In genomic region chr15:37100109-37100873, GRCh38 we compare ENCODE assay signal across 1 cellular context.
TF ChIP-seq lines count a peak whose summit lies in the region.

TSS of gene MEIS2 (minus strand) at chr15:37100549. CDS start at chr15:37099466, 1,083 bp downstream.

TF ChIP-seq in H1, 55 proteins besides CTCF, POLR2A, EP300 and RAD21 (continued from another document):
- TF ChIP-seq, protein P1, sequence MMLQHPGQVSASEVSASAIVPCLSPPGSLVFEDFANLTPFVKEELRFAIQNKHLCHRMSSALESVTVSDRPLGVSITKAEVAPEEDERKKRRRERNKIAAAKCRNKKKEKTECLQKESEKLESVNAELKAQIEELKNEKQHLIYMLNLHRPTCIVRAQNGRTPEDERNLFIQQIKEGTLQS (IDR thresholded peaks at IDR 0.05; ENCODE audit: insufficient read depth, low read depth, low read length), result no peak
- TF ChIP-seq SP1 (IDR thresholded peaks at IDR 0.05; ENCODE audit: low read depth, low read length) (0 out of 2 replicates have a peak, but pooled peaks have one; percentile 27), CBX5 (IDR thresholded peaks at IDR 0.05; ENCODE audit: low read depth, low read length) (no peak), YY1 (IDR thresholded peaks at IDR 0.05; ENCODE audit: low read depth, low read length) (peak; percentile 67), BACH1 (IDR thresholded peaks at IDR 0.05; ENCODE audit: low read length) (0 out of 2 replicates have a peak, but pooled peaks have one; percentile 32), EGR1 (IDR thresholded peaks at IDR 0.05; ENCODE audit: borderline replicate concordance, low read depth, low read length) (peak; percentile 72), ASH2L (IDR thresholded peaks at IDR 0.05; ENCODE audit: low read length) (peak; percentile 78), SIRT6 (IDR thresholded peaks at IDR 0.05; ENCODE audit: low read length) (no peak), HDAC2 (IDR thresholded peaks at IDR 0.05; ENCODE audit: borderline replicate concordance in 1 of 2, low read depth in 2 of 2, low read length in 2 of 2) (peak in 1 of 2 experiments; percentile 48; a peak in 1 of 4 replicates), RNF2 (IDR thresholded peaks at IDR 0.05; ENCODE audit: borderline replicate concordance, low read depth, low read length, missing control alignments, poor library complexity, severe bottlenecking) (no peak), BCL11A (IDR thresholded peaks at IDR 0.05; ENCODE audit: low read depth in 2 of 2, low read length in 2 of 2) (no peak), KDM1A (IDR thresholded peaks at IDR 0.05; ENCODE audit: borderline replicate concordance, low read length) (no peak), SIX5 (IDR thresholded peaks at IDR 0.05; ENCODE audit: low read depth, low read length) (no peak), E2F6 (IDR thresholded peaks at IDR 0.05) (peak; percentile 35; the same call in 1 of the 2 replicates), HDAC6 (IDR thresholded peaks at IDR 0.05; ENCODE audit: low read depth, low read length) (no peak), TEAD4 (IDR thresholded peaks at IDR 0.05; ENCODE audit: low read depth, low read length) (no peak), POLR2AphosphoS5 (IDR thresholded peaks at IDR 0.05; ENCODE audit: low read depth, low read length) (no peak), SP2 (IDR thresholded peaks at IDR 0.05; ENCODE audit: low read length) (no peak), TCF12 (IDR thresholded peaks at IDR 0.05; ENCODE audit: low read depth, low read length) (no peak), TBP (IDR thresholded peaks at IDR 0.05; ENCODE audit: low read depth, low read length) (peak; percentile 15; the same call in 1 of the 2 replicates), MAX (IDR thresholded peaks at IDR 0.05) (peak; percentile 71), BRCA1 (IDR thresholded peaks at IDR 0.05; ENCODE audit: low read depth, low read length) (no peak), RBBP5 (IDR thresholded peaks at IDR 0.05; ENCODE audit: borderline replicate concordance, low read depth, low read length) (peak; percentile 56; the same call in 1 of the 2 replicates), EZH2 (IDR thresholded peaks at IDR 0.05; ENCODE audit: low read depth, low read length, severe bottlenecking) (no peak), GABPA (IDR thresholded peaks at IDR 0.05; ENCODE audit: borderline replicate concordance, insufficient read depth, low read length) (no peak), JUND (IDR thresholded peaks at IDR 0.05; ENCODE audit: low read length) (peak; percentile 44; the same call in 1 of the 2 replicates), KDM4A (IDR thresholded peaks at IDR 0.05; ENCODE audit: low read depth, low read length, severe bottlenecking) (peak; percentile 61), RXRA (IDR thresholded peaks at IDR 0.05; ENCODE audit: insufficient read depth, low read depth, low read length) (no peak), CHD2 (IDR thresholded peaks at IDR 0.05; ENCODE audit: low read length) (no peak), TAF1 (IDR thresholded peaks at IDR 0.05; ENCODE audit: low read depth, low read length) (peak; percentile 70), POU5F1 (IDR thresholded peaks at IDR 0.05; ENCODE audit: low read depth, low read length) (no peak), PHF8 (conservative IDR thresholded peaks at IDR 0.05; ENCODE audit: low read depth, low read length) (no peak), SRF (IDR thresholded peaks at IDR 0.05; ENCODE audit: low read depth, low read length) (no peak), ZNF274 (IDR thresholded peaks at IDR 0.05; ENCODE audit: borderline replicate concordance, extremely low read depth, low read length) (no peak), SIN3A (conservative IDR thresholded peaks at IDR 0.05 in 1 of 2, IDR thresholded peaks at IDR 0.05 in 1 of 2; ENCODE audit: low read depth in 1 of 2, low read length in 2 of 2) (peak in 1 of 2 experiments; percentile 77; a peak in 2 of 4 replicates), JUN (IDR thresholded peaks at IDR 0.05; ENCODE audit: low read depth, low read length) (no peak), CHD7 (IDR thresholded peaks at IDR 0.05; ENCODE audit: insufficient replicate concordance, low read length) (no peak), CREB1 (IDR thresholded peaks at IDR 0.05) (no peak), SUZ12 (IDR thresholded peaks at IDR 0.05; ENCODE audit: low read length) (peak; percentile 41; the same call in 1 of the 2 replicates), NANOG (IDR thresholded peaks at IDR 0.05; ENCODE audit: insufficient read depth, low read depth, low read length, poor library complexity, severe bottlenecking) (no peak), FOSL1 (IDR thresholded peaks at IDR 0.05; ENCODE audit: insufficient read depth, low read depth, low read length) (no peak), CHD1 (IDR thresholded peaks at IDR 0.05; ENCODE audit: low read depth, low read length) (no peak), NRF1 (IDR thresholded peaks at IDR 0.05; ENCODE audit: low read depth, low read length) (no peak), TAF7 (optimal IDR thresholded peaks at IDR 0.05; ENCODE audit: borderline replicate concordance, low read depth, low read length) (no peak)
- TF ChIP-seq, protein P2, sequence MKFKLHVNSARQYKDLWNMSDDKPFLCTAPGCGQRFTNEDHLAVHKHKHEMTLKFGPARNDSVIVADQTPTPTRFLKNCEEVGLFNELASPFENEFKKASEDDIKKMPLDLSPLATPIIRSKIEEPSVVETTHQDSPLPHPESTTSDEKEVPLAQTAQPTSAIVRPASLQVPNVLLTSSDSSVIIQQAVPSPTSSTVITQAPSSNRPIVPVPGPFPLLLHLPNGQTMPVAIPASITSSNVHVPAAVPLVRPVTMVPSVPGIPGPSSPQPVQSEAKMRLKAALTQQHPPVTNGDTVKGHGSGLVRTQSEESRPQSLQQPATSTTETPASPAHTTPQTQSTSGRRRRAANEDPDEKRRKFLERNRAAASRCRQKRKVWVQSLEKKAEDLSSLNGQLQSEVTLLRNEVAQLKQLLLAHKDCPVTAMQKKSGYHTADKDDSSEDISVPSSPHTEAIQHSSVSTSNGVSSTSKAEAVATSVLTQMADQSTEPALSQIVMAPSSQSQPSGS (IDR thresholded peaks at IDR 0.05; ENCODE audit: low read length), result no peak
